ENCODE assay signal across 10 cellular contexts in the genomic region with DNA sequence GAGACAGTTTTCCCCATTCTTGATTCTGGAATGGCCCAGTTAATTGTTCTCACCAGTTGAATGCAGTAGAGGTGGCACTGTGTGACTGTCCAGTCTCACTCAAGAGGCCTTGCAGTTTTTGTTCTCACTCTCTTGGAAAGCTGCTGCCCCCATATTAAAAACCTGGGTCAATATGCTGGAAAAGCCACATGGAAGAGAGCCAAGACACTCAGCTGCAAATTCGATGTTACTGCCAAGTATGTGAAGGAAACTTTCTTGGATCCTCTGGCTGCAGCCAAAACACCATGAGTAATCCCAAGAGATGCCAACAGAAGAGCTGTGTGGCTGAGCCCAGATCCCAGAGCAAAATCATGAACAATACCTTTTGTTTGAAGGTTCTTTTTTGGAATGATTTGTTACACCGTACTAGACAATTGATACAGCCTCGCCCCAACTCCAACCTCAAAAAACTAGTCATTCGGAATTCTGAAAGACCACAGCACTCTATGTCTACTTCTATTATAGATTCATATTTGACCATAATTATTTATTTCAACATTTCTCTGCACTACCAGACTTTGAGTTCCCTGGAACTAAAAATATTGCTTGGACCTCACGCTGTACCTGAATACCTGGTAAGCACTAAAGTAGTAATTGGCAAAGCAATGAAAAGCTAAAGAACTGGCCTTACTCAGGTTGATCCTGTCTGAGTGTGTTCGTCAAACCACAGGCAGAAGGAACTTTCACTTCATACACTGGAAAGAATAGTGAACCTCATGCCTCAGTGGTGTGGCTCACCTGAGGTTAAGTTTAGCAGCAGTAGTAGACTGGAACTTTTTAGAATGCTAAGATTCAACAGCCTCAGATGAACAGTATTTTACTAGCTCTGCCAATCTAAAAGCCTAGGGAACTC.
DNase-seq lines count a peak whose midpoint lies in the region; ATAC-seq and TF ChIP-seq lines count a peak whose summit lies in the region.
"Had no signal": no experiment of that assay in that cellular context is flagged by ENCODE, and none has a peak within 500 bp of the region (broad histone marks: within the 10 kb centered on the region; RNA-seq: fewer than 3 reads in every experiment).

No MANE protein-coding gene starts in this region.

- no peaks in the 10 kb centered on the region for H3K79me1 ChIP-seq in IMR-90 (ENCODE audit: low read depth in 1 of 2, low read length in 2 of 2)

- peak overlapping the region; percentile 34; the same call in 1 of the 2 replicates for H4K5ac ChIP-seq in IMR-90 (ENCODE audit: low read depth, low read length)

- peak overlapping the region; percentile 67; the same call in 2 of the 3 replicates for H2BK15ac ChIP-seq in IMR-90 (ENCODE audit: low read depth, low read length)

- no peak overlapping the region for H3K4me3 ChIP-seq in IMR-90 (ENCODE audit: insufficient read depth, low read depth, low read length)
- H3K4me3 ChIP-seq: neural progenitor cell had no signal

- peak overlapping the region; percentile 86 for H2BK20ac ChIP-seq in IMR-90 (ENCODE audit: low read depth, low read length)

- H2BK5ac ChIP-seq in IMR-90 (ENCODE audit: low read depth, low read length, poor library complexity, severe bottlenecking) = peak overlapping the region; percentile 85

- ATAC-seq in IMR-90 (ENCODE audit: low read depth) (peak; percentile 49), GM21526 (IDR thresholded peaks at IDR 0.05; ENCODE audit: low FRiP score, unreplicated experiment) (no peak), HG03520 (IDR thresholded peaks at IDR 0.05; ENCODE audit: unreplicated experiment) (no peak)

- peaks cover 4% of the 10 kb centered on the region; the same call in 1 of the 2 replicates for H3K9me3 ChIP-seq in IMR-90 (ENCODE audit: control insufficient read depth, insufficient read depth, low read length)

- H2AK9ac ChIP-seq in IMR-90 (replicated peaks; ENCODE audit: low read depth, low read length, poor library complexity) = no peak overlapping the region

- H3K56ac ChIP-seq in IMR-90 (ENCODE audit: extremely low read depth, insufficient read depth, low read length) = no peak overlapping the region; the same call in 1 of the 2 replicates

- H3K14ac ChIP-seq in IMR-90 (replicated peaks; ENCODE audit: low read depth, low read length) = peak overlapping the region; percentile 72

- H4K8ac ChIP-seq in IMR-90 (ENCODE audit: low read depth in 2 of 2, low read length in 2 of 2) = peak overlapping the region; percentile 7 to 84; a peak in 3 of 4 replicates

- H2AK5ac ChIP-seq in IMR-90 (ENCODE audit: low read depth, low read length) = peak overlapping the region; percentile 57

- CTCF ChIA-PET in IMR-90 (lab: Yijun Ruan, JAX) = interaction anchor here (0.6 kb wide), 1 partner anchor 537 kb away, joined by 3 read pairs; no protein-coding TSS in a partner anchor

- no peaks in the 10 kb centered on the region for H3K27me3 ChIP-seq in IMR-90 (ENCODE audit: control insufficient read depth, insufficient read depth, low read length)
- H3K27me3 ChIP-seq: neural progenitor cell had no signal

- no peak for TF ChIP-seq RAD21 in IMR-90 (IDR thresholded peaks at IDR 0.05; ENCODE audit: low read length)

- no peak overlapping the region for H2AFZ ChIP-seq in IMR-90 (replicated peaks; ENCODE audit: low read length, poor library complexity)
- H2AFZ ChIP-seq: neural progenitor cell had no signal

- H3K18ac ChIP-seq in IMR-90 (ENCODE audit: low read depth, low read length) = peak overlapping the region; percentile 36; the same call in 1 of the 2 replicates

- H3K23ac ChIP-seq in IMR-90 (ENCODE audit: low read depth, low read length) = peak overlapping the region; percentile 19

- no peak for TF ChIP-seq POLR2A in IMR-90 (IDR thresholded peaks at IDR 0.05; ENCODE audit: low read depth, low read length)

- H4K20me1 ChIP-seq in IMR-90 (ENCODE audit: insufficient read depth, low read length) = no peaks in the 10 kb centered on the region

- H3K9ac ChIP-seq in IMR-90 (ENCODE audit: low read depth, low read length) = no peak overlapping the region
- H3K9ac ChIP-seq: neural progenitor cell had no signal

- intact Hi-C loops in IMR-90 (cut with micrococcal nuclease) = no loop called here

- H3K36me3 ChIP-seq in IMR-90 (ENCODE audit: control insufficient read depth, insufficient read depth, low read length) = no peaks in the 10 kb centered on the region
- H3K36me3 ChIP-seq: neural progenitor cell had no signal

- WGBS in IMR-90 (ENCODE audit: extremely low coverage in 2 of 2, insufficient read length in 1 of 2), 2 experiments = no CpG with 5 or more reads among the region's 6 CpGs

- POLR2A ChIA-PET in IMR-90 (lab: Charles Lee; ENCODE audit: unreplicated experiment) = no interaction called here

- DNase-seq in ACHN (peak; percentile 90), IMR-90 (peak; percentile 93), dedifferentiated amniotic fluid mesenchymal stem cell (ENCODE audit: extremely low spot score) (peak; percentile 66), midbrain (lab: John Stamatoyannopoulos, UW) (peak; percentile 29), ecto neural progenitor cell (ENCODE audit: low spot score) (no peak), KBM-7 (no peak)
- DNase-seq: MM.1S had no signal

- H3K4ac ChIP-seq in IMR-90 (ENCODE audit: low read depth, low read length) = peak overlapping the region; percentile 80

- H2BK120ac ChIP-seq in IMR-90 (ENCODE audit: low read depth, low read length) = peak overlapping the region; percentile 81

- in situ Hi-C loops in ACHN (cut with HindIII; ENCODE audit: low pct_ligation_motif_present, low pct_unique_long_range_greater_than_20kb, low sequenced_read_pairs) = no loop called here
- in situ Hi-C loops in IMR-90 (cut with MboI; ENCODE audit: low sequenced_read_pairs) = no loop called here
- in situ Hi-C loops in KBM-7 (cut with MboI; ENCODE audit: low pct_unique_long_range_greater_than_20kb, low sequenced_read_pairs) = no loop called here

- peaks cover 3% of the 10 kb centered on the region; the same call in 1 of the 2 replicates for H3K9me1 ChIP-seq in IMR-90 (ENCODE audit: insufficient read depth, low read length)

- TF ChIP-seq CTCF in IMR-90 (conservative IDR thresholded peaks at IDR 0.05; ENCODE audit: low read depth, low read length) = no peak

- H4K91ac ChIP-seq in IMR-90 (ENCODE audit: insufficient read depth, low read depth, low read length) = peak overlapping the region; percentile 77

- no TSS peak for BruUV-seq in IMR-90 (replicated peaks; lab: Mats Ljungman, UMichigan)

- peak overlapping the region; percentile 42; the same call in 1 of the 2 replicates for H3K4me2 ChIP-seq in IMR-90 (ENCODE audit: low read depth, low read length)
- H3K4me2 ChIP-seq: neural progenitor cell had no signal

- H3K4me1 ChIP-seq in IMR-90 (ENCODE audit: control insufficient read depth, insufficient read depth, low read length) = peaks cover 5% of the 10 kb centered on the region
- H3K4me1 ChIP-seq: neural progenitor cell had no signal

- dilution Hi-C loops in IMR-90 (cut with HindIII; ENCODE audit: low sequenced_read_pairs, unreplicated experiment) = no loop called here

- peak overlapping the region; percentile 52; the same call in 1 of the 2 replicates for H3K27ac ChIP-seq in IMR-90 (ENCODE audit: insufficient read depth, low read length)
- H3K27ac ChIP-seq: neural progenitor cell had no signal

TF ChIP-seq in IMR-90, 13 proteins besides CTCF, POLR2A, EP300 and RAD21:
- TF ChIP-seq CHD1 (IDR thresholded peaks at IDR 0.05; ENCODE audit: low read depth, low read length) (no peak), RFX5 (IDR thresholded peaks at IDR 0.05; ENCODE audit: low read depth, low read length) (no peak), NFE2L2 (IDR thresholded peaks at IDR 0.05; ENCODE audit: low read depth, low read length) (no peak), MAZ (IDR thresholded peaks at IDR 0.05; ENCODE audit: borderline replicate concordance, low read depth, low read length) (no peak), FOS (IDR thresholded peaks at IDR 0.05; ENCODE audit: low read depth, low read length) (no peak), MXI1 (IDR thresholded peaks at IDR 0.05; ENCODE audit: borderline replicate concordance, low read depth, low read length) (no peak), SMC3 (IDR thresholded peaks at IDR 0.05; ENCODE audit: low read depth, low read length) (no peak), MAFK (IDR thresholded peaks at IDR 0.05; ENCODE audit: low read depth, low read length) (no peak), BHLHE40 (IDR thresholded peaks at IDR 0.05; ENCODE audit: low read depth, low read length) (no peak), RCOR1 (IDR thresholded peaks at IDR 0.05; ENCODE audit: insufficient replicate concordance, low read length) (no peak), CEBPB (IDR thresholded peaks at IDR 0.05; ENCODE audit: low read depth, low read length) (no peak)
- TF ChIP-seq, protein P1, sequence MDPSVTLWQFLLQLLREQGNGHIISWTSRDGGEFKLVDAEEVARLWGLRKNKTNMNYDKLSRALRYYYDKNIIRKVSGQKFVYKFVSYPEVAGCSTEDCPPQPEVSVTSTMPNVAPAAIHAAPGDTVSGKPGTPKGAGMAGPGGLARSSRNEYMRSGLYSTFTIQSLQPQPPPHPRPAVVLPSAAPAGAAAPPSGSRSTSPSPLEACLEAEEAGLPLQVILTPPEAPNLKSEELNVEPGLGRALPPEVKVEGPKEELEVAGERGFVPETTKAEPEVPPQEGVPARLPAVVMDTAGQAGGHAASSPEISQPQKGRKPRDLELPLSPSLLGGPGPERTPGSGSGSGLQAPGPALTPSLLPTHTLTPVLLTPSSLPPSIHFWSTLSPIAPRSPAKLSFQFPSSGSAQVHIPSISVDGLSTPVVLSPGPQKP (IDR thresholded peaks at IDR 0.05; ENCODE audit: borderline replicate concordance, low read depth, low read length) = no peak
- TF ChIP-seq, protein P2, sequence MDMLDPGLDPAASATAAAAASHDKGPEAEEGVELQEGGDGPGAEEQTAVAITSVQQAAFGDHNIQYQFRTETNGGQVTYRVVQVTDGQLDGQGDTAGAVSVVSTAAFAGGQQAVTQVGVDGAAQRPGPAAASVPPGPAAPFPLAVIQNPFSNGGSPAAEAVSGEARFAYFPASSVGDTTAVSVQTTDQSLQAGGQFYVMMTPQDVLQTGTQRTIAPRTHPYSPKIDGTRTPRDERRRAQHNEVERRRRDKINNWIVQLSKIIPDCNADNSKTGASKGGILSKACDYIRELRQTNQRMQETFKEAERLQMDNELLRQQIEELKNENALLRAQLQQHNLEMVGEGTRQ (IDR thresholded peaks at IDR 0.05; ENCODE audit: low read depth, low read length) = no peak

Comparison
In these comparisons a context has a peak if more than half of its experiments do, and no peak if none do; other contexts are left out.
1. DNase-seq: peak in ACHN (single experiment), IMR-90 (single experiment), dedifferentiated amniotic fluid mesenchymal stem cell (single experiment) and midbrain (single experiment); none in ecto neural progenitor cell (single experiment) and KBM-7 (single experiment).